10 cellular contexts compared by ENCODE assay signal in genomic region chr4:15410750-15411149, GRCh38. TPM values are rescaled to one million over a fixed set of nuclear protein-coding genes. Genes with fewer than 3 reads are reported as not detected.
DNase-seq lines count a peak whose midpoint lies in the region; ATAC-seq and TF ChIP-seq lines count a peak whose summit lies in the region.
"Had no signal": no experiment of that assay in that cellular context is flagged by ENCODE, and none has a peak within 500 bp of the region (broad histone marks: within the 10 kb centered on the region; RNA-seq: fewer than 3 reads in every experiment).

No MANE protein-coding gene starts in this region.

- 3 to 4% methylated on average over 6 of the region's 6 CpGs for WGBS in sigmoid colon, 2 donors

- no peaks in the 10 kb centered on the region for H3K9me3 Mint-ChIP-seq in CD4-positive, alpha-beta T cell
- no peaks in the 10 kb centered on the region for H3K9me3 Mint-ChIP-seq in T-helper 1 cell treated with Interleukin-12 subunit alpha and Interleukin-12 subunit beta and Interleukin-4 antibody, amounts not matched to agents 30 μg/mL and 1 μg/mL, for 36 hours

- peak in 1 of 10 experiments; percentile 10 for DNase-seq in CD4-positive, alpha-beta T cell
- DNase-seq in left kidney (ENCODE audit: low read depth, low spot score) (peak; percentile 49), sigmoid colon (no peak), H4 (ENCODE audit: low spot score) (no peak), midbrain (lab: John Stamatoyannopoulos, UW) (no peak)
- DNase-seq: NCI-H510A, transverse colon had no signal

- H3K36me3 Mint-ChIP-seq in CD4-positive, alpha-beta T cell (ENCODE audit: low read depth): no peaks in the 10 kb centered on the region
- peaks cover 2% of the 10 kb centered on the region for H3K36me3 Mint-ChIP-seq in T-helper 1 cell treated with Interleukin-12 subunit alpha and Interleukin-12 subunit beta and Interleukin-4 antibody, amounts not matched to agents 30 μg/mL and 1 μg/mL, for 36 hours (ENCODE audit: low read depth)

- peak overlapping the region; percentile 80 for H3K4me3 Mint-ChIP-seq in CD4-positive, alpha-beta T cell
- peak overlapping the region; percentile 19 for H3K4me3 Mint-ChIP-seq in T-helper 1 cell treated with Interleukin-12 subunit alpha and Interleukin-12 subunit beta and Interleukin-4 antibody, amounts not matched to agents 30 μg/mL and 1 μg/mL, for 36 hours

- TF ChIP-seq POLR2A in sigmoid colon (IDR thresholded peaks at IDR 0.05): no peak

- H3K36me3 ChIP-seq in sigmoid colon: no peaks in the 10 kb centered on the region
- H3K36me3 ChIP-seq: transverse colon had no signal

- no peaks in the 10 kb centered on the region for H3K27me3 ChIP-seq in CD4-positive, alpha-beta T cell (ENCODE audit: control insufficient read depth, insufficient read depth, low read length)
- H3K27me3 ChIP-seq in sigmoid colon: no peaks in the 10 kb centered on the region
- H3K27me3 ChIP-seq: transverse colon had no signal

- no peak for TF ChIP-seq CTCF in CD4-positive, alpha-beta T cell (IDR thresholded peaks at IDR 0.05)
- TF ChIP-seq CTCF in sigmoid colon (IDR thresholded peaks at IDR 0.05): no peak

- no peak for TF ChIP-seq EP300 in sigmoid colon (IDR thresholded peaks at IDR 0.05)

- H3K27me3 Mint-ChIP-seq in CD4-positive, alpha-beta T cell: no peaks in the 10 kb centered on the region
- H3K27me3 Mint-ChIP-seq in T-helper 1 cell treated with Interleukin-12 subunit alpha and Interleukin-12 subunit beta and Interleukin-4 antibody, amounts not matched to agents 30 μg/mL and 1 μg/mL, for 36 hours (ENCODE audit: low read depth): peaks cover 3% of the 10 kb centered on the region

- H3K27ac Mint-ChIP-seq in CD4-positive, alpha-beta T cell: peak overlapping the region; percentile 84
- H3K27ac Mint-ChIP-seq in T-helper 1 cell treated with Interleukin-12 subunit alpha and Interleukin-12 subunit beta and Interleukin-4 antibody, amounts not matched to agents 30 μg/mL and 1 μg/mL, for 36 hours: peak overlapping the region; percentile 51

- intact Hi-C loops in CD4-positive, alpha-beta T cell (cut with DNase I, micrococcal nuclease): no loop called here
- intact Hi-C loops in sigmoid colon (cut with DNase I): no loop called here

- H3K4me1 ChIP-seq in sigmoid colon: peaks cover 0 to 37% (median 21%) of the 10 kb centered on the region in 4 donors

- peak; percentile 66 for ATAC-seq in CD4-positive, alpha-beta T cell (ENCODE audit: poor library complexity)
- ATAC-seq in HG03354 (IDR thresholded peaks at IDR 0.05; ENCODE audit: poor library complexity, severe bottlenecking, unreplicated experiment): peak; percentile 60
- no peak for ATAC-seq in activated CD4-positive, CD25-positive, alpha-beta regulatory T cell treated with anti-CD3 and anti-CD28 coated beads, Interleukin-2, amount 50 U/mL, for 24 hours

- POLR2A ChIA-PET in CD4-positive, alpha-beta T cell (lab: Charles Lee): no interaction called here

- no peaks in the 10 kb centered on the region for H3K9me3 ChIP-seq in CD4-positive, alpha-beta T cell (ENCODE audit: control insufficient read depth, low read length)
- no peaks in the 10 kb centered on the region for H3K9me3 ChIP-seq in sigmoid colon
- H3K9me3 ChIP-seq: transverse colon had no signal

- peak overlapping the region; percentile 14 for H3K27ac ChIP-seq in CD4-positive, alpha-beta T cell (ENCODE audit: low read depth, low read length)
- peak overlapping the region in 2 of 4 donors; percentile 33 to 49 for H3K27ac ChIP-seq in sigmoid colon

- no peak overlapping the region for H3K4me3 ChIP-seq in sigmoid colon
- H3K4me3 ChIP-seq: transverse colon had no signal

- CTCF ChIA-PET in CD4-positive, alpha-beta T cell (lab: Charles Lee): no interaction called here

- peaks cover 71% of the 10 kb centered on the region for H3K4me1 Mint-ChIP-seq in CD4-positive, alpha-beta T cell (ENCODE audit: low read depth)
- H3K4me1 Mint-ChIP-seq in T-helper 1 cell treated with Interleukin-12 subunit alpha and Interleukin-12 subunit beta and Interleukin-4 antibody, amounts not matched to agents 30 μg/mL and 1 μg/mL, for 36 hours (ENCODE audit: low read depth): peaks cover 20% of the 10 kb centered on the region

RNA-seq across cellular contexts. Expression of gene C1QTNF7, which starts 17.1 kb away (rescaled TPM):
- not detected for total RNA-seq in CD4-positive, alpha-beta T cell
- total RNA-seq in sigmoid colon: 10 to 100 TPM; 11.0 to 36.8 (median 18.9) TPM
- 1 to 10 TPM in 2 of 3 donors, under 1 TPM in 1; 0.46 to 2.4 (median 1.2) TPM for polyA plus RNA-seq in sigmoid colon
- total RNA-seq in H4 (2014; rRNA removed; shearing (Covaris generic)): not detected in 2 replicates

RNA-seq across cellular contexts. Expression of gene CC2D2A, which starts 58.9 kb away (rescaled TPM):
- total RNA-seq in CD4-positive, alpha-beta T cell: not detected
- 100 to 1,000 TPM in 1 of 4 donors, 10 to 100 TPM in 3; 41.0 to 113 (median 51.3) TPM for total RNA-seq in sigmoid colon
- polyA plus RNA-seq in sigmoid colon: 1 to 10 TPM; 2.5 to 6.0 (median 3.8) TPM
- 9.3 and 16.3 TPM in 2 replicates for total RNA-seq in H4 (2014; rRNA removed; shearing (Covaris generic))

Comparison
In these comparisons a context has a peak if more than half of its experiments do, and no peak if none do; other contexts are left out.
1. ATAC-seq: peak in CD4-positive, alpha-beta T cell (single experiment) and HG03354 (single experiment); none in activated CD4-positive, CD25-positive, alpha-beta regulatory T cell treated with anti-CD3 and anti-CD28 coated beads, Interleukin-2, amount 50 U/mL, for 24 hours (0 of 2).
2. RNA of gene C1QTNF7, which starts 17.1 kb away (total RNA-seq): 11.0 to 36.8 TPM in sigmoid colon; not detected in H4 and not detected in CD4-positive, alpha-beta T cell; every median in the first group is over 10 times any median in the second.
3. RNA of gene CC2D2A, which starts 58.9 kb away (total RNA-seq): 41.0 to 113 TPM in sigmoid colon and 9.3 to 16.3 TPM in H4; not detected in CD4-positive, alpha-beta T cell; every median in the first group is over 10 times any median in the second.